ENCODE assay signal across 23 cellular contexts in the genomic region with DNA sequence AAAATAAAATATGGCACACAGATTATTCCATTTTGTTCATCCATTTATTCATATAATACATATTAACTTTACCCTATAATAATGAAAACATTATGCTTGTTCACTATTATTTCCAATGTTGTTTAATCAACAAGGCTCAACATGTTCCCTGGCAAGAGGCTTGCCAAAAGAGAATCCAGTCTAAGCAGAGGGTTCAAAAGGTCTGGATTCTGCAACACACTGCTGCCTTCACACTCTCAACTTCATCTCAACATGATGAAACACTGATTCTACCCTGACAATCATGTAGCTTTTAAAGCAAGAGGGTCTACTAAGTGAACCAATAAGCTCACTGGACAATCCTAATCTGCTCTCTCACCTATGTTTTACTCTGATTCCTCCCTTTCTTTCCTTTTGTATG.
"Had no signal": no experiment of that assay in that cellular context is flagged by ENCODE, and none has a peak within 500 bp of the region (broad histone marks: within the 10 kb centered on the region; RNA-seq: fewer than 3 reads in every experiment).

No MANE protein-coding gene starts in this region.

- H3K36me3 ChIP-seq: right atrium auricular region, upper lobe of right lung had no signal

- H3K27ac ChIP-seq: psoas muscle, right atrium auricular region, upper lobe of right lung had no signal

- DNase-seq: activated CD4-positive, alpha-beta T cell treated with anti-CD3 and anti-CD28 coated beads for 4 hours; activated CD4-positive, alpha-beta T cell treated with anti-CD3 and anti-CD28 coated beads, Interleukin-2, amount 50 U/mL, for 48 hours; activated CD4-positive, CD25-positive, alpha-beta regulatory T cell; activated CD8-positive, alpha-beta memory T cell treated with anti-CD3 and anti-CD28 coated beads, Interleukin-2, amount 50 U/mL, for 48 hours; activated naive CD4-positive, alpha-beta T cell treated with Interleukin-2 at 50 U/mL for 16 hours; activated naive CD8-positive, alpha-beta T cell treated with anti-CD3 and anti-CD28 coated beads, Interleukin-2, amount 10 ng/mL, durations not matched to agents 7 days and 5 days; activated T-cell treated with anti-CD3 and anti-CD28 coated beads, Interleukin-2, amount 50 U/mL, for 4 hours; amygdala; dermis blood vessel endothelial cell; effector CD8-positive, alpha-beta T cell; glutamatergic neuron; hippocampal formation; naive B cell; psoas muscle; stimulated activated CD4-positive, alpha-beta T cell treated with anti-CD3 and anti-CD28 coated beads, Interleukin-12 subunit alpha, Interleukin-12 subunit beta, amount 100 ng/mL, for 4 hours; stimulated activated CD4-positive, alpha-beta T cell treated with anti-CD3 and anti-CD28 coated beads, Interleukin-4, amount 100 ng/mL, for 4 hours; stimulated activated naive CD8-positive, alpha-beta T cell treated with anti-CD3 and anti-CD28 coated beads, Interleukin-15, Interleukin-2, amounts not matched to agents 100 U/mL and 50 U/mL, for 24 hours; SW 1271; T-helper 17 cell; upper lobe of right lung had no signal

- H3K36me3 Mint-ChIP-seq: activated naive CD8-positive, alpha-beta T cell treated with anti-CD3 and anti-CD28 coated beads, Interleukin-2, amount 10 ng/mL, durations not matched to agents 7 days and 5 days; naive B cell had no signal

- H3K27me3 ChIP-seq: right atrium auricular region, upper lobe of right lung had no signal

- ATAC-seq: activated T-cell treated with anti-CD3 and anti-CD28 coated beads, Interleukin-2, amount 50 U/mL, for 4 hours; psoas muscle; stimulated activated naive CD8-positive, alpha-beta T cell treated with anti-CD3 and anti-CD28 coated beads, Interleukin-15, Interleukin-2, amounts not matched to agents 100 U/mL and 50 U/mL, for 24 hours; T-helper 17 cell; upper lobe of right lung had no signal

- H3K9me3 Mint-ChIP-seq: activated naive CD8-positive, alpha-beta T cell treated with anti-CD3 and anti-CD28 coated beads, Interleukin-2, amount 10 ng/mL, durations not matched to agents 7 days and 5 days; activated T-cell treated with anti-CD3 and anti-CD28 coated beads, Interleukin-2, amount 50 U/mL, for 4 hours; activated T-helper 2 cell treated with anti-CD3 and anti-CD28 coated beads, Interferon-gamma antibody, Interleukin-2, Interleukin-4, amounts not matched to agents 10 μg/mL and 5 μg/mL and 100 μg/mL, durations not matched to agents 14 hours and 24 hours and 36 hours had no signal

- H3K4me1 ChIP-seq: psoas muscle, right atrium auricular region had no signal

- H3K4me3 Mint-ChIP-seq: activated naive CD8-positive, alpha-beta T cell treated with anti-CD3 and anti-CD28 coated beads, Interleukin-2, amount 10 ng/mL, durations not matched to agents 7 days and 5 days; activated T-cell treated with anti-CD3 and anti-CD28 coated beads, Interleukin-2, amount 50 U/mL, for 4 hours; naive B cell; neural crest cell; T-helper 17 cell had no signal

- H3K27ac Mint-ChIP-seq: activated naive CD8-positive, alpha-beta T cell treated with anti-CD3 and anti-CD28 coated beads, Interleukin-2, amount 10 ng/mL, durations not matched to agents 7 days and 5 days; activated T-helper 2 cell treated with anti-CD3 and anti-CD28 coated beads, Interferon-gamma antibody, Interleukin-2, Interleukin-4, amounts not matched to agents 10 μg/mL and 5 μg/mL and 100 μg/mL, durations not matched to agents 14 hours and 24 hours and 36 hours; naive B cell; T-helper 17 cell had no signal

- H3K9me3 ChIP-seq: psoas muscle, right atrium auricular region, upper lobe of right lung had no signal

- H3K4me3 ChIP-seq: psoas muscle, right atrium auricular region, upper lobe of right lung had no signal

- H3K4me1 Mint-ChIP-seq: activated naive CD8-positive, alpha-beta T cell treated with anti-CD3 and anti-CD28 coated beads, Interleukin-2, amount 10 ng/mL, durations not matched to agents 7 days and 5 days; naive B cell; T-helper 17 cell had no signal

- H3K27me3 Mint-ChIP-seq: activated naive CD8-positive, alpha-beta T cell treated with anti-CD3 and anti-CD28 coated beads, Interleukin-2, amount 10 ng/mL, durations not matched to agents 7 days and 5 days; T-helper 17 cell had no signal
